1 cellular context compared by ENCODE assay signal in the genomic region with DNA sequence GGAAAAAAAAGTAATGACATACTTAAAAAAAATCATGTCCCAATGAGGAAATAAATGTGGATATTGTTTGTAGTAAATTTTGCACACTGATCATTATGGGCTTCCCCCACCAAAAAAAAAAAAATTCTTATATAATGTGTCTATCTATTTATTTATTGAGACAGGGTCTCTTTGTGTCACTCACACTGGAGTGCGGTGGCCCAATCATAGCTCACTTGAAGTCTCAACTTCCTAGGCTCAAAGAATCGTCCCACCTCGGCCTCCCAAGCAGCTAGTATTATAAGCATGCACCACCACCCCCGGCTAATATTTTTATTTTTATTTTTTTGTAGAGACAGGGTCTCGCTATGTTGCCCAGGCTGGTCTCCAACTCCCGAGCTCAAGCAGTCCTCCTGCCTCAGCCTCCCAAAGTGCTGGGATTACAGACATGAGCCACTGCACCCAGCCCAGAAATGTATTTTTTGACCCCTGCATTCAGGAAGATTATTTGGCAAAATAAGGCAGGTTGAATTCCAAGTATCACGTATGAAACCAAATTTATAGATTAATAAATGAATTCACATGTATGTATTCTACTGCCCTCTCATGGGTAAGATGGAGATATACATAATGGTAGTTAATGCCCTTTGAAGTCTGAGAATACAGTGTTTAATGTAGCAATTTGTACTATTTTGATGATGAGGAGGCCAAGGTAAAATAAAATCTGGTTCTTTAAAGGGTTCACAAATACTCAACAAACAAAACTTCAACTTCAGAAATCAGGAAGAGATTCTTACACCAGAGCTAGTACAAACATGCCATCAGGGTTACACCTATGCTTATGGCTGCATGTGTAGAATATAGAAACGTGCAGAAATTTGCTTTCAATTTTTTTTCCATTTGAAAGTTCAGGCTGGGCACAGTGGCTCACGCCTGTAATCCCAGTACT.
TF ChIP-seq lines count a peak whose summit lies in the region.

No MANE protein-coding gene starts in this region.

TF ChIP-seq in GM12878, 131 proteins besides CTCF, POLR2A, EP300 and RAD21:
- TF ChIP-seq CBFB (IDR thresholded peaks at IDR 0.05; ENCODE audit: low read depth) (no peak), CHD4 (IDR thresholded peaks at IDR 0.05) (no peak), JUNB (IDR thresholded peaks at IDR 0.05) (no peak), ZNF274 (IDR thresholded peaks at IDR 0.05; ENCODE audit: insufficient read depth, insufficient read length) (no peak), NFYA (IDR thresholded peaks at IDR 0.05; ENCODE audit: borderline replicate concordance, low read depth, low read length) (no peak), ETV6 (conservative IDR thresholded peaks at IDR 0.05 in 1 of 2, IDR thresholded peaks at IDR 0.05 in 1 of 2; ENCODE audit: borderline replicate concordance in 1 of 2, low read depth in 1 of 2) (peak in 1 of 2 experiments; percentile 90; a peak in 1 of 4 replicates), TAF1 (IDR thresholded peaks at IDR 0.05; ENCODE audit: borderline replicate concordance, low read depth, low read length) (no peak)
- TF ChIP-seq, protein P1, sequence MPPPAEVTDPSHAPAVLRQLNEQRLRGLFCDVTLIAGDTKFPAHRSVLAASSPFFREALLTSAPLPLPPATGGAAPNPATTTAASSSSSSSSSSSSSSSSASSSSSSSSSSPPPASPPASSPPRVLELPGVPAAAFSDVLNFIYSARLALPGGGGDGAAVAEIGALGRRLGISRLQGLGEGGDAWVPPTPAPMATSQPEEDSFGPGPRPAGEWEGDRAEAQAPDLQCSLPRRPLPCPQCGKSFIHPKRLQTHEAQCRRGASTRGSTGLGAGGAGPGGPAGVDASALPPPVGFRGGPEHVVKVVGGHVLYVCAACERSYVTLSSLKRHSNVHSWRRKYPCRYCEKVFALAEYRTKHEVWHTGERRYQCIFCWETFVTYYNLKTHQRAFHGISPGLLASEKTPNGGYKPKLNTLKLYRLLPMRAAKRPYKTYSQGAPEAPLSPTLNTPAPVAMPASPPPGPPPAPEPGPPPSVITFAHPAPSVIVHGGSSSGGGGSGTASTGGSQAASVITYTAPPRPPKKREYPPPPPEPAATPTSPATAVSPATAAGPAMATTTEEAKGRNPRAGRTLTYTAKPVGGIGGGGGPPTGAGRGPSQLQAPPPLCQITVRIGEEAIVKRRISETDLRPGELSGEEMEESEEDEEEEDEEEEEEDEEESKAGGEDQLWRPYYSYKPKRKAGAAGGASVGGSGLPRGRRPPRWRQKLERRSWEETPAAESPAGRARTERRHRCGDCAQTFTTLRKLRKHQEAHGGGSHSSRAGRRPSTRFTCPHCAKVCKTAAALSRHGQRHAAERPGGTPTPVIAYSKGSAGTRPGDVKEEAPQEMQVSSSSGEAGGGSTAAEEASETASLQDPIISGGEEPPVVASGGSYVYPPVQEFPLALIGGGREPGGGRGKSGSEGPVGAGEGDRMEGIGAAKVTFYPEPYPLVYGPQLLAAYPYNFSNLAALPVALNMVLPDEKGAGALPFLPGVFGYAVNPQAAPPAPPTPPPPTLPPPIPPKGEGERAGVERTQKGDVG (CRISPR knock-in tag; IDR thresholded peaks at IDR 0.05) = no peak
TF ChIP-seq in GM12878: peak in this region for 1.
